Comparison of ENCODE assay signal across 8 cellular contexts in the genomic region with DNA sequence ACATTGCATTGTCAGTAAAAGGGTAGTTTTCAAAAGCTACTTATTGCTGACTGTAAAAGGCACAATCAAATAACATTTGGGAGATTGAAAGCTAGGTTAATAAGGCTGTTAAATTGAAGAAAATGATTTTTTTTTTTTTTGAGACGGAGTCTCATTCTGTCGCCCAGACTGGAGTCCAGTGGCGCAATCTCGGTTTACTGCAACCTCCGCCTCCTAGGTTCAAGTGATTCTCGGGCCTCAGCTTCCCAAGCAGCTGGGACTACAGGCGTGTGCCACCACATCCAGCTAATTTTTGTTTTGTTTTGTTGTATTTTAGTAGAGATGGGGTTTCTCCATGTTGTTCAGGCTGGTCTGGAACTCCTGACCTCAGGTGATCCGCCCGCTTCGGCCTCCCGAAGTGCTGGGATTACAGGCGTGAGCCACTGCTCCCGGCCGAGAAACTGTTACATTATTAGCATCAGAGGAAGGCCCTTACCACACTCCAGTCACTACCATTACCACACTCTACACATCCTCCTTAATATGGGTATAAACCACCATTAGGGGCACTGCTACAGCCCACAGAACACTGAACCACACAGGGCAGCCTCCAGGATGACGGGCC. TPM values are rescaled to one million over a fixed set of nuclear protein-coding genes. Genes with fewer than 3 reads are reported as not detected.
DNase-seq lines count a peak whose midpoint lies in the region; ATAC-seq and TF ChIP-seq lines count a peak whose summit lies in the region.

No MANE protein-coding gene starts in this region.

- peak overlapping the region; percentile 87 for H3K9ac ChIP-seq in MM.1S (ENCODE audit: low read length)

- DNase-seq in GF-D8 (lab: John Stamatoyannopoulos, UW) (peak; percentile 56), MM.1S (no peak), brain pericyte (ENCODE audit: low read depth, low spot score) (peak; percentile 17), lower lobe of right lung (no peak), upper lobe of right lung (no peak), SHP77 treated with DMSO at 0.1 percent for 48 hours (lab: John Stamatoyannopoulos, UW) (no peak), ecto neural progenitor cell (ENCODE audit: low spot score) (no peak)

- H3K27ac ChIP-seq in MM.1S (ENCODE audit: low read length): peak overlapping the region; percentile 84; the same call in 1 of the 2 replicates
- peak overlapping the region; percentile 94 for H3K27ac ChIP-seq in lower lobe of right lung
- peak overlapping the region; percentile 97 for H3K27ac ChIP-seq in upper lobe of right lung

- intact Hi-C loops in lower lobe of right lung (cut with DNase I): no loop called here
- intact Hi-C loops in upper lobe of right lung (cut with DNase I): no loop called here

- H3K4me3 ChIP-seq in MM.1S (ENCODE audit: low read length) (peak overlapping the region; percentile 97), lower lobe of right lung (peak overlapping the region; percentile 91), upper lobe of right lung (peak overlapping the region; percentile 96)

- no peaks in the 10 kb centered on the region for H3F3A ChIP-seq in MM.1S (ENCODE audit: insufficient read depth, low read length)

- H3K9me3 ChIP-seq in MM.1S (replicated peaks; ENCODE audit: insufficient read depth, low read length) (no peaks in the 10 kb centered on the region), lower lobe of right lung (no peaks in the 10 kb centered on the region), upper lobe of right lung (no peaks in the 10 kb centered on the region)

- no peaks in the 10 kb centered on the region for H3K9me2 ChIP-seq in MM.1S (replicated peaks; ENCODE audit: insufficient read depth, low read length)

- TF ChIP-seq CTCF in MM.1S (IDR thresholded peaks at IDR 0.05; ENCODE audit: low read length) (no peak), lower lobe of right lung (IDR thresholded peaks at IDR 0.05) (no peak), upper lobe of right lung (IDR thresholded peaks at IDR 0.05) (no peak)

- peak; percentile 17 for ATAC-seq in GM21723 (IDR thresholded peaks at IDR 0.05; ENCODE audit: unreplicated experiment)
- peak; percentile 23 to 48 for ATAC-seq in lower lobe of right lung
- peak; percentile 9 for ATAC-seq in upper lobe of right lung

- H3K36me3 ChIP-seq in MM.1S (replicated peaks; ENCODE audit: insufficient read depth, low read length): peaks cover 10% of the 10 kb centered on the region
- peaks cover 31% of the 10 kb centered on the region for H3K36me3 ChIP-seq in lower lobe of right lung
- H3K36me3 ChIP-seq in upper lobe of right lung: peaks cover 22% of the 10 kb centered on the region

- peak overlapping the region; percentile 95 for H3K4me2 ChIP-seq in MM.1S (ENCODE audit: low read depth, low read length)

- peaks cover 49% of the 10 kb centered on the region for H3K79me2 ChIP-seq in MM.1S (ENCODE audit: low read length)

- H4K20me1 ChIP-seq in MM.1S (ENCODE audit: insufficient read depth, low read length): 0 out of 2 replicates have a peak, but pooled peaks cover 6% of the 10 kb centered on the region

- H3K4me1 ChIP-seq in MM.1S (ENCODE audit: low read length) (0 out of 2 replicates have a peak, but pooled peaks cover 4% of the 10 kb centered on the region), lower lobe of right lung (peaks cover 11% of the 10 kb centered on the region), upper lobe of right lung (peaks cover 19% of the 10 kb centered on the region)

- H2AFZ ChIP-seq in MM.1S (ENCODE audit: low read length): peak overlapping the region; percentile 95

- H3K27me3 ChIP-seq in MM.1S (replicated peaks; ENCODE audit: insufficient read depth, low read length): no peaks in the 10 kb centered on the region
- H3K27me3 ChIP-seq in lower lobe of right lung (ENCODE audit: low read depth): no peaks in the 10 kb centered on the region
- H3K27me3 ChIP-seq in upper lobe of right lung: no peaks in the 10 kb centered on the region

RNA-seq across cellular contexts. Expression of gene CYP51A1, which starts 1.0 kb away (rescaled TPM):
- total RNA-seq in lower lobe of right lung (129 TPM), upper lobe of right lung (175 TPM)

RNA-seq across cellular contexts. Expression of gene LRRD1, which starts 45.7 kb away (rescaled TPM):
- not detected for total RNA-seq in lower lobe of right lung
- total RNA-seq in upper lobe of right lung: not detected

Comparison
In these comparisons a context has a peak if more than half of its experiments do, and no peak if none do; other contexts are left out.
1. DNase-seq: peak in GF-D8 (single experiment) and brain pericyte (single experiment); none in MM.1S (single experiment), lower lobe of right lung (single experiment), upper lobe of right lung (single experiment), SHP77 treated with DMSO at 0.1 percent for 48 hours (single experiment) and ecto neural progenitor cell (single experiment).
2. Peak in every context shown above with its lines, with median percentiles within 50 percentile points of each other: ATAC-seq, H3K27ac ChIP-seq and H3K4me3 ChIP-seq.